Comparison of ENCODE assay signal across 8 cellular contexts in the genomic region with DNA sequence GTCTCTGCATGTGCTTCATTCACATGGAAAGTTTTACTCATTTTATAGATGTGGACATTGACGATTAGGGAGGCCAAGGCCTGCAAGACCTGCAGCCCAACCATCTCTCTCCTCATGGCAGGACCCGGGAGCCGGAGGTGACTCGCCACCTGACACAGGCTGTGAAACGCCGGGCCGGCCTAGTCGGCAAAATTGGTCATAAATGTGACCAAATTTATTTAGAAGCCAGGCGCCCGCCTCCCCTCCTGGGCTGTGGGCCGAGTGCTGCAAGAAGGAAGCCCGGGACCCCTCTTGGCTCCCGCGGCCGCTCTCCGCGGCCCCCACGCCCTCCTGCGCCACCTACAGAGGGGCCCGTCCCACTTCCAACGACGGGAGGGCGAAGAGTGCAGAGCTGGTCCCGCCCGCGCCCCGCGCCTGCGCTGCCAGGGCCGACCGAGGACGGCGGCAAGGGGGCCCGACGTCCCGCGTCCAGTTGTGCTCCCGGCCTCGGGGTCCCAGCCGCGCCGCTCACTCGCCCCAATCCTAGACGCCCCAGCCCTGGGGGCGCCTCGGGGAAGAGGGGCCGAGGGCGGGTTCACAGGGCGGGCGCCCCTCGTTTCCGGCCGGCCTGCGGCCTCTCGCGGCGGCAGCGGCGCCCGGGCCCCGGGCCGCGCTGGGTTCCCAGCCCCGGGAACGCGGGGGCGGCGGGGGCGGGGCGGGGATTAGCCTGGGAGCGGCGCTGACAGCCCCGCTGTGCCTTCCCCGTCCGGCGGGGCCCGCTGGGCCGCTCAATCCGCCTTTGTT. TPM values are rescaled to one million over a fixed set of nuclear protein-coding genes. Genes with fewer than 3 reads are reported as not detected.
A peak's percentile ranks its signal among the peaks of the same experiment; 100 is the strongest.
DNase-seq lines count a peak whose midpoint lies in the region; ATAC-seq, FAIRE-seq and TF ChIP-seq lines count a peak whose summit lies in the region.

No MANE protein-coding gene starts in this region.

- no peak for FAIRE-seq in GM12892 (lab: Jason Lieb, UNC)
- FAIRE-seq in K562 (lab: Jason Lieb, UNC), result no peak
- FAIRE-seq in kidney (lab: Jason Lieb, UNC), result no peak

- no peaks in the 10 kb centered on the region for H3K9me3 ChIP-seq in K562 (replicated peaks; ENCODE audit: control insufficient read depth, insufficient read depth, low read depth, low read length)
- no peaks in the 10 kb centered on the region for H3K9me3 ChIP-seq in kidney (ENCODE audit: control insufficient read depth in 1 of 2, low read length in 2 of 2)

- CTCF ChIA-PET in K562 (lab: Yijun Ruan, JAX; ENCODE audit: low intra/inter-chr PET ratio), result no interaction called here

- peak overlapping the region; percentile 77 for H3K4me2 ChIP-seq in K562 (ENCODE audit: insufficient read depth, low read length)

- DNase-seq in AG09309 (ENCODE audit: low read depth) (no peak), GM12892 (ENCODE audit: insufficient read length) (peak; percentile 26), NOMO-1 treated with DMSO at 0.1 percent for 48 hours (lab: John Stamatoyannopoulos, UW; ENCODE audit: unreplicated experiment) (peak; percentile 13), K562 (ENCODE audit: extremely low read depth in 1 of 4, low spot score in 3 of 4) (peak; percentile 72 to 88 (median 86)), kidney (peak; percentile 79), superior temporal gyrus (ENCODE audit: extremely low spot score) (no peak)
- DNase-seq in stimulated activated CD8-positive, alpha-beta memory T cell treated with anti-CD3 and anti-CD28 coated beads, Interleukin-4, amount 100 ng/mL, for 48 hours, result peak; percentile 60

- WGBS in K562 (ENCODE audit: insufficient coverage, low coverage, missing lambda C conversion rate), result 4% methylated on average over 26 of the region's 79 CpGs

- H3K36me3 ChIP-seq in K562 (ENCODE audit: control insufficient read depth, insufficient read depth, low read length), result no peaks in the 10 kb centered on the region
- H3K36me3 ChIP-seq in kidney (ENCODE audit: control insufficient read depth in 1 of 2, insufficient read depth in 2 of 2, low read length in 2 of 2), result no peaks in the 10 kb centered on the region

- POLR2A ChIA-PET in K562 (lab: Yijun Ruan, JAX), result interaction anchor here (1.0 to 1.7 kb wide), 2 partner anchors 9 to 15 kb away, joined by 3 to 6 read pairs; no protein-coding TSS in a partner anchor

- H3K4me3 ChIP-seq in AG09309 (ENCODE audit: control insufficient read depth, low read depth, low read length) (peak overlapping the region; percentile 35), K562 (peak overlapping the region; percentile 58), kidney (ENCODE audit: low read length in 2 of 2) (peak overlapping the region in 1 of 2 donors; percentile 44)

- H3K27ac ChIP-seq in K562 (ENCODE audit: extremely low read depth, low read depth, low read length), result peak overlapping the region; percentile 95
- no peak overlapping the region for H3K27ac ChIP-seq in kidney (ENCODE audit: low read depth in 2 of 2, low read length in 2 of 2)

- H3K9ac ChIP-seq in K562 (ENCODE audit: insufficient read depth in 1 of 2, low read depth in 2 of 2, low read length in 2 of 2) (peak overlapping the region; percentile 85), kidney (ENCODE audit: low read length in 2 of 2) (no peak overlapping the region)

- in situ Hi-C loops in K562 (cut with MboI), result loop anchor here (25.0 kb wide), 1 partner anchor 334 kb away; no protein-coding TSS in a partner anchor

- TF ChIP-seq POLR2A in GM12892 (IDR thresholded peaks at IDR 0.05; ENCODE audit: low read depth, low read length) (no peak), K562 (conservative IDR thresholded peaks at IDR 0.05) (peak; percentile 59; the same call in 1 of the 2 replicates)

- H3K4me1 ChIP-seq in K562 (replicated peaks in 1 of 2; ENCODE audit: control insufficient read depth in 2 of 2, insufficient read depth in 2 of 2, low read length in 2 of 2) (peaks cover 30 to 67% of the 10 kb centered on the region in 2 experiments; a peak in 4 of 5 replicates), kidney (ENCODE audit: control insufficient read depth in 1 of 2, insufficient read depth in 1 of 2, low read depth in 1 of 2, low read length in 2 of 2) (peaks cover 0 to 11% of the 10 kb centered on the region in 2 donors)

- H2AFZ ChIP-seq in K562 (ENCODE audit: low read depth, low read length), result peak overlapping the region; percentile 65

- TF ChIP-seq EP300 in K562 (IDR thresholded peaks at IDR 0.05; ENCODE audit: low read length), result no peak

- TF ChIP-seq RAD21 in K562 (CRISPR knock-in tag; conservative IDR thresholded peaks at IDR 0.05 in 1 of 2, IDR thresholded peaks at IDR 0.05 in 1 of 2), result no peak

- no peaks in the 10 kb centered on the region for H3K9me1 ChIP-seq in K562 (ENCODE audit: control insufficient read depth, insufficient read depth, low read length)

- TF ChIP-seq CTCF in AG09309 (IDR thresholded peaks at IDR 0.05; ENCODE audit: control insufficient read depth, insufficient read depth, low read depth, low read length, missing control alignments) (no peak), K562 (IDR thresholded peaks at IDR 0.05 in 2 of 3, conservative IDR thresholded peaks at IDR 0.05 in 1 of 3; ENCODE audit: insufficient read depth in 2 of 3, low read depth in 1 of 3, low read length in 3 of 3) (no peak), kidney (IDR thresholded peaks at IDR 0.05; ENCODE audit: borderline replicate concordance, extremely low read depth, insufficient read depth) (no peak)

- no peaks in the 10 kb centered on the region for H4K20me1 ChIP-seq in K562 (replicated peaks; ENCODE audit: control insufficient read depth, insufficient read depth, low read length)

- H3K79me2 ChIP-seq in K562 (ENCODE audit: control insufficient read depth, insufficient read depth, low read length), result peaks cover 7% of the 10 kb centered on the region; the same call in 2 of the 3 replicates

- TSS peak; percentile 84 for BruUV-seq in K562 (replicated peaks; lab: Mats Ljungman, UMichigan)

- intact Hi-C loops in K562 (cut with micrococcal nuclease), result no loop called here
- intact Hi-C loops in kidney (cut with DNase I), result no loop called here

- no peaks in the 10 kb centered on the region for H3K27me3 ChIP-seq in K562 (ENCODE audit: control insufficient read depth in 2 of 2, insufficient read depth in 2 of 2, low read length in 2 of 2)

- ATAC-seq in K562, result peak; percentile 83
- ATAC-seq in GM21825 (IDR thresholded peaks at IDR 0.05; ENCODE audit: unreplicated experiment), result no peak

TF ChIP-seq in K562, 482 proteins besides CTCF, POLR2A, EP300 and RAD21 (continues in another document):
- TF ChIP-seq CBFA2T2 (conservative IDR thresholded peaks at IDR 0.05), result no peak
- TF ChIP-seq KAT7 (CRISPR knock-in tag; IDR thresholded peaks at IDR 0.05; ENCODE audit: borderline replicate concordance), result no peak
- TF ChIP-seq, protein P1, sequence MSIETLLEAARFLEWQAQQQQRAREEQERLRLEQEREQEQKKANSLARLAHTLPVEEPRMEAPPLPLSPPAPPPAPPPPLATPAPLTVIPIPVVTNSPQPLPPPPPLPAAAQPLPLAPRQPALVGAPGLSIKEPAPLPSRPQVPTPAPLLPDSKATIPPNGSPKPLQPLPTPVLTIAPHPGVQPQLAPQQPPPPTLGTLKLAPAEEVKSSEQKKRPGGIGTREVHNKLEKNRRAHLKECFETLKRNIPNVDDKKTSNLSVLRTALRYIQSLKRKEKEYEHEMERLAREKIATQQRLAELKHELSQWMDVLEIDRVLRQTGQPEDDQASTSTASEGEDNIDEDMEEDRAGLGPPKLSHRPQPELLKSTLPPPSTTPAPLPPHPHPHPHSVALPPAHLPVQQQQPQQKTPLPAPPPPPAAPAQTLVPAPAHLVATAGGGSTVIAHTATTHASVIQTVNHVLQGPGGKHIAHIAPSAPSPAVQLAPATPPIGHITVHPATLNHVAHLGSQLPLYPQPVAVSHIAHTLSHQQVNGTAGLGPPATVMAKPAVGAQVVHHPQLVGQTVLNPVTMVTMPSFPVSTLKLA (conservative IDR thresholded peaks at IDR 0.05), result 0 out of 4 replicates have a peak, but pooled peaks of 1 of the 2 experiments have one; percentile 13
- TF ChIP-seq KAT8 (IDR thresholded peaks at IDR 0.05; ENCODE audit: low read depth), result no peak

RNA-seq across cellular contexts. Expression of a gene that starts 47.5 kb away (rescaled TPM):
- not detected for polyA plus RNA-seq in GM12892 (2012; ENCODE audit: missing spikeins)
- 8.1 and 10.9 TPM in 2 replicates for total RNA-seq in K562 (2011; cell fraction: chromatin; rRNA removed; ENCODE audit: low replicate concordance)
- 6.1 and 6.8 TPM in 2 replicates for total RNA-seq in K562 (2011; cell fraction: nucleolus; rRNA removed)
- total RNA-seq in K562 (2011; cell fraction: nucleoplasm; rRNA removed), result 7.8 and 8.3 TPM in 2 replicates
- total RNA-seq in K562 (2014; rRNA removed), result 1.5 and 2.9 TPM in 2 replicates
- 2.2 and 2.4 TPM in 2 replicates for total RNA-seq in K562 (2014; rRNA removed; fragmentation: Illumina TruSeq; extraction: Trizol)
- 2.6 and 2.8 TPM in 2 replicates for total RNA-seq in K562 (2015; rRNA removed; fragmentation: Illumina TruSeq; extraction: Trizol)
- 2.7 and 3.5 TPM in 2 replicates for total RNA-seq in K562 (2021)
- polyA plus RNA-seq in K562 (2011; rRNA removed), result 5.9 and 6.1 TPM in 2 replicates
- polyA plus RNA-seq in K562 (2011; cell fraction: cytosol; rRNA removed), result 3.4 and 3.9 TPM in 2 replicates
- polyA plus RNA-seq in K562 (2011; cell fraction: nucleus; rRNA removed), result 18.0 and 19.7 TPM in 2 replicates
- 2.5 and 2.8 TPM in 2 replicates for polyA plus RNA-seq in K562 (2012)
- 3.2 and 3.6 TPM in 2 replicates for polyA plus RNA-seq in K562 (2014; fragmentation: Illumina TruSeq; extraction: Trizol)
- 1 to 10 TPM; 2.1 to 3.5 TPM for polyA plus RNA-seq in K562 (2014; fragmentation: Nextera tagmentation; extraction: Ambion mirVana)
- 2.5 and 3.3 TPM in 2 replicates for polyA plus RNA-seq in K562 (2014; rRNA removed)
- 2.9 and 3.6 TPM in 2 replicates for polyA minus RNA-seq in K562 (2011; rRNA and poly(A)+ RNA removed)
- polyA minus RNA-seq in K562 (2011; cell fraction: cytosol; rRNA and poly(A)+ RNA removed), result 2.0 and 2.4 TPM in 2 replicates
- polyA minus RNA-seq in K562 (2011; cell fraction: nucleus; rRNA and poly(A)+ RNA removed), result 2.6 and 2.7 TPM in 2 replicates
- total RNA-seq in kidney, result 0.38 TPM
- polyA plus RNA-seq in kidney (ENCODE audit: insufficient read depth, low read depth, low replicate concordance), result 1.3 TPM

Comparison
In these comparisons a context has a peak if more than half of its experiments do, and no peak if none do; other contexts are left out.
1. DNase-seq: peak in GM12892 (single experiment), NOMO-1 treated with DMSO at 0.1 percent for 48 hours (single experiment), K562 (4 of 4), kidney (single experiment) and stimulated activated CD8-positive, alpha-beta memory T cell treated with anti-CD3 and anti-CD28 coated beads, Interleukin-4, amount 100 ng/mL, for 48 hours (single experiment); none in AG09309 (single experiment) and superior temporal gyrus (single experiment).
2. H3K9ac ChIP-seq: peak in K562 (2 of 2); none in kidney (0 of 2).